In genomic region chr2:112814278-112814677, GRCh38 we compare ENCODE assay signal across 1 cellular context.
TF ChIP-seq lines count a peak whose summit lies in the region.

No MANE protein-coding gene starts in this region.

TF ChIP-seq in HCT116, 20 proteins besides CTCF, POLR2A, EP300 and RAD21 (continued from another document):
- no peak for TF ChIP-seq REST (IDR thresholded peaks at IDR 0.05; ENCODE audit: low read depth)
- no peak for TF ChIP-seq ATF3 (IDR thresholded peaks at IDR 0.05)
- TF ChIP-seq CEBPB (IDR thresholded peaks at IDR 0.05; ENCODE audit: low read depth) = no peak
- TF ChIP-seq CBX3 (IDR thresholded peaks at IDR 0.05; ENCODE audit: low read depth) = no peak
- no peak for TF ChIP-seq MAX (IDR thresholded peaks at IDR 0.05)
- TF ChIP-seq POLR2AphosphoS5 (IDR thresholded peaks at IDR 0.05; ENCODE audit: low read depth, low read length) = no peak
- TF ChIP-seq EZH2 (IDR thresholded peaks at IDR 0.05) = no peak
- TF ChIP-seq ELF1 (IDR thresholded peaks at IDR 0.05; ENCODE audit: borderline replicate concordance, low read depth) = no peak
